ENCODE assay signal across 1 cellular context in genomic region chr6:166005846-166006592, GRCh38.
TF ChIP-seq lines count a peak whose summit lies in the region.

No MANE protein-coding gene starts in this region.

TF ChIP-seq in A549, 52 proteins besides CTCF, POLR2A, EP300 and RAD21 (continued from another document):
- TF ChIP-seq BCL3 (IDR thresholded peaks at IDR 0.05) (peak; percentile 94; the same call in 2 of the 3 replicates), MAZ (IDR thresholded peaks at IDR 0.05; ENCODE audit: borderline replicate concordance, low read depth, low read length) (no peak), JUNB (IDR thresholded peaks at IDR 0.05) (peak; percentile 73), HDAC2 (IDR thresholded peaks at IDR 0.05) (no peak), KDM5A (IDR thresholded peaks at IDR 0.05) (no peak), HES2 (IDR thresholded peaks at IDR 0.05) (0 out of 2 replicates have a peak, but pooled peaks have one; percentile 42), BHLHE40 (IDR thresholded peaks at IDR 0.05; ENCODE audit: low read depth, low read length) (peak; percentile 88), MAFK (IDR thresholded peaks at IDR 0.05; ENCODE audit: partially characterized antibody) (no peak), ZNF302 (CRISPR knock-in tag; IDR thresholded peaks at IDR 0.05) (no peak), ZSCAN20 (CRISPR knock-in tag; IDR thresholded peaks at IDR 0.05) (peak; percentile 56; the same call in 1 of the 2 replicates), E2F6 (IDR thresholded peaks at IDR 0.05; ENCODE audit: borderline replicate concordance, low read depth) (no peak), POLR2AphosphoS2 (conservative IDR thresholded peaks at IDR 0.05; ENCODE audit: low read length) (no peak), EHMT2 (IDR thresholded peaks at IDR 0.05; ENCODE audit: low read depth) (no peak), CBX2 (IDR thresholded peaks at IDR 0.05; ENCODE audit: borderline replicate concordance, low read depth) (no peak), RARB (CRISPR knock-in tag; IDR thresholded peaks at IDR 0.05) (no peak), GATA3 (IDR thresholded peaks at IDR 0.05; ENCODE audit: borderline replicate concordance) (peak; percentile 96), REST (IDR thresholded peaks at IDR 0.05) (no peak)
